29 cellular contexts compared by ENCODE assay signal in the genomic region with DNA sequence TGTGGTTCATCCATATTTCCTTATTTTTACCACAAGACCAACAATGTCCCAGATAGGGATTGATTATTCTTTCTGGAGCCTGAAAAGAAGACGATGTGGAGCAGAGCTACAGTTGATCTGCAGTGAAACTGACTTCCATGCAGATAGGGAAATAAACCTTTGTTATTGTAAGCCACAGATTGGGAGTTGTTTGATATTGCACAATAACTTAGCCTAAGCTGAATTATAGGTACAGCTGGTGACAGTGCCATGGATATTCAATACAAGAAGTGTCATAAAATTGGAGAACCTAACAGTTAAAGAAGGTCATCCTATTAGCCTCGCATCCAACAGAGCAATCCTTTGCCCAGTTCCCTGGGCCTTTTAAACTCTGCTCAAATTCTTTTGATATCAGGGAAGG.
"Had no signal": no experiment of that assay in that cellular context is flagged by ENCODE, and none has a peak within 500 bp of the region (broad histone marks: within the 10 kb centered on the region; RNA-seq: fewer than 3 reads in every experiment).

No MANE protein-coding gene starts in this region.

- H3K4me3 ChIP-seq: neural progenitor cell, ovary, psoas muscle, skin epidermis, smooth muscle cell, spleen, suprapubic skin, testis, tibial artery, transverse colon, upper lobe of right lung, vagina had no signal

- H3K4me1 ChIP-seq: neural progenitor cell, parathyroid adenoma, psoas muscle, spleen, suprapubic skin, testis, tibial artery, transverse colon, upper lobe of right lung, vagina had no signal

- H3K36me3 ChIP-seq: neural progenitor cell, ovary, spleen, suprapubic skin, tibial artery, transverse colon, upper lobe of right lung, vagina had no signal

- H3K27ac ChIP-seq: neural progenitor cell, ovary, parathyroid adenoma, psoas muscle, skin epidermis, spleen, suprapubic skin, testis, tibial artery, transverse colon, upper lobe of right lung, vagina had no signal

- H3K4me2 ChIP-seq: neural progenitor cell, smooth muscle cell had no signal

- DNase-seq: naive thymus-derived CD4-positive, alpha-beta T cell; natural killer cell; occipital lobe; ovary; posterior cingulate gyrus; psoas muscle; right cardiac atrium; spleen; stimulated activated CD4-positive, alpha-beta T cell treated with anti-CD3 and anti-CD28 coated beads, Interleukin-12 subunit alpha, Interleukin-12 subunit beta, amount 100 ng/mL, for 4 hours; stimulated activated CD4-positive, alpha-beta T cell treated with anti-CD3 and anti-CD28 coated beads, Interleukin-1b, Interleukin-23, amount 100 ng/mL, for 48 hours; stimulated activated CD4-positive, alpha-beta T cell treated with anti-CD3 and anti-CD28 coated beads, Interleukin-4, amount 100 ng/mL, for 1 hour; stimulated activated CD4-positive, alpha-beta T cell treated with anti-CD3 and anti-CD28 coated beads, Interleukin-4, amount 100 ng/mL, for 4 hours; stimulated activated CD8-positive, alpha-beta memory T cell treated with anti-CD3 and anti-CD28 coated beads, Interleukin-4, amount 100 ng/mL, for 48 hours; stimulated activated naive CD4-positive, alpha-beta T cell; stimulated activated naive CD8-positive, alpha-beta T cell treated with anti-CD3 and anti-CD28 coated beads, Interleukin-15, amount 100 ng/mL, for 72 hours; stimulated activated naive CD8-positive, alpha-beta T cell treated with anti-CD3 and anti-CD28 coated beads, Interleukin-15, Interleukin-2, amounts not matched to agents 100 U/mL and 50 U/mL, for 24 hours; substantia nigra; testis; tibial artery; transverse colon; upper lobe of right lung had no signal

- H3K79me2 ChIP-seq: parathyroid adenoma had no signal

- H2AFZ ChIP-seq: neural progenitor cell, parathyroid adenoma had no signal

- H3K9me3 ChIP-seq: ovary, psoas muscle, suprapubic skin, testis, tibial artery, transverse colon, upper lobe of right lung, vagina had no signal

- ATAC-seq: naive thymus-derived CD4-positive, alpha-beta T cell; natural killer cell; psoas muscle; right cardiac atrium; sciatic nerve; stimulated activated memory B cell treated with anti-CD40 and anti-IgM and Interleukin-4, amounts not matched to agents 10 μg/mL and 1 μg/mL and 100 μg/mL, for 72 hours; stimulated activated naive CD8-positive, alpha-beta T cell treated with anti-CD3 and anti-CD28 coated beads, Interleukin-15, amount 100 ng/mL, for 72 hours; stimulated activated naive CD8-positive, alpha-beta T cell treated with anti-CD3 and anti-CD28 coated beads, Interleukin-15, Interleukin-2, amounts not matched to agents 100 U/mL and 50 U/mL, for 24 hours; upper lobe of right lung had no signal

- H3K9ac ChIP-seq: neural progenitor cell, parathyroid adenoma had no signal

- H3K27me3 ChIP-seq: neural progenitor cell, ovary, spleen, suprapubic skin, testis, tibial artery, transverse colon, upper lobe of right lung, vagina had no signal
